ENCODE assay signal across 8 cellular contexts in genomic region chr17:40122944-40123810, GRCh38. TPM values are rescaled to one million over a fixed set of nuclear protein-coding genes. Genes with fewer than 3 reads are reported as not detected.
DNase-seq lines count a peak whose midpoint lies in the region; ATAC-seq and TF ChIP-seq lines count a peak whose summit lies in the region.

No MANE protein-coding gene starts in this region.

- peaks cover 68% of the 10 kb centered on the region for H3K79me2 ChIP-seq in fibroblast of lung (ENCODE audit: control insufficient read depth, insufficient read depth, low read length)

- peak overlapping the region; percentile 96 for H3K4me2 ChIP-seq in fibroblast of lung (ENCODE audit: extremely low read depth, insufficient read depth, low read length)

- peak overlapping the region; percentile 97 for H3K4me3 Mint-ChIP-seq in activated T-helper 1 cell treated with anti-CD3 and anti-CD28 coated beads, Interleukin-12 subunit alpha, Interleukin-12 subunit beta, Interleukin-2, Interleukin-4 antibody, amounts not matched to agents 30 ng/mL and 10 ng/mL and 1 ng/mL, durations not matched to agents 14 hours and 24 hours and 36 hours
- H3K4me3 Mint-ChIP-seq in nephron progenitor cell = peak overlapping the region; percentile 99

- H3K27ac ChIP-seq in fibroblast of lung (ENCODE audit: insufficient read depth, low read length) = peak overlapping the region; percentile 76
- H3K27ac ChIP-seq in uterus = peak overlapping the region; percentile 99

- TF ChIP-seq CTCF in fibroblast of lung (conservative IDR thresholded peaks at IDR 0.05 in 1 of 2, IDR thresholded peaks at IDR 0.05 in 1 of 2; ENCODE audit: low read depth in 1 of 2, low read length in 2 of 2) (no peak), nephron progenitor cell (IDR thresholded peaks at IDR 0.05) (no peak), uterus (IDR thresholded peaks at IDR 0.05) (no peak)

- H3K4me1 ChIP-seq in fibroblast of lung (ENCODE audit: control insufficient read depth, extremely low read depth, insufficient read depth, low read length) (peaks cover 2% of the 10 kb centered on the region), uterus (no peaks in the 10 kb centered on the region)

- peaks cover 2% of the 10 kb centered on the region for H4K20me1 ChIP-seq in fibroblast of lung (ENCODE audit: control insufficient read depth, extremely low read depth, insufficient read depth, low read length)

- H3K27ac Mint-ChIP-seq in activated T-helper 1 cell treated with anti-CD3 and anti-CD28 coated beads, Interleukin-12 subunit alpha, Interleukin-12 subunit beta, Interleukin-2, Interleukin-4 antibody, amounts not matched to agents 30 ng/mL and 10 ng/mL and 1 ng/mL, durations not matched to agents 14 hours and 24 hours and 36 hours = peak overlapping the region; percentile 94
- H3K27ac Mint-ChIP-seq in nephron progenitor cell = peak overlapping the region; percentile 94

- H3K9me3 Mint-ChIP-seq in activated T-helper 1 cell treated with anti-CD3 and anti-CD28 coated beads, Interleukin-12 subunit alpha, Interleukin-12 subunit beta, Interleukin-2, Interleukin-4 antibody, amounts not matched to agents 30 ng/mL and 10 ng/mL and 1 ng/mL, durations not matched to agents 14 hours and 24 hours and 36 hours = no peaks in the 10 kb centered on the region
- no peaks in the 10 kb centered on the region for H3K9me3 Mint-ChIP-seq in nephron progenitor cell

- H3K27me3 Mint-ChIP-seq in activated T-helper 1 cell treated with anti-CD3 and anti-CD28 coated beads, Interleukin-12 subunit alpha, Interleukin-12 subunit beta, Interleukin-2, Interleukin-4 antibody, amounts not matched to agents 30 ng/mL and 10 ng/mL and 1 ng/mL, durations not matched to agents 14 hours and 24 hours and 36 hours (ENCODE audit: insufficient read depth) = no peaks in the 10 kb centered on the region
- H3K27me3 Mint-ChIP-seq in nephron progenitor cell (ENCODE audit: low read depth, poor library complexity) = no peaks in the 10 kb centered on the region

- peak; percentile 25 for ATAC-seq in HG03039 (IDR thresholded peaks at IDR 0.05; ENCODE audit: unreplicated experiment)

- peaks cover 7% of the 10 kb centered on the region for H3K36me3 ChIP-seq in fibroblast of lung (ENCODE audit: control insufficient read depth, insufficient read depth, low read length)
- H3K36me3 ChIP-seq in uterus = no peaks in the 10 kb centered on the region

- H3K36me3 Mint-ChIP-seq in activated T-helper 1 cell treated with anti-CD3 and anti-CD28 coated beads, Interleukin-12 subunit alpha, Interleukin-12 subunit beta, Interleukin-2, Interleukin-4 antibody, amounts not matched to agents 30 ng/mL and 10 ng/mL and 1 ng/mL, durations not matched to agents 14 hours and 24 hours and 36 hours (ENCODE audit: low read depth) = peaks cover 28% of the 10 kb centered on the region
- peaks cover 35% of the 10 kb centered on the region for H3K36me3 Mint-ChIP-seq in nephron progenitor cell (ENCODE audit: low read depth)

- peak overlapping the region; percentile 83 for H3K9ac ChIP-seq in fibroblast of lung (ENCODE audit: insufficient read depth, low read length)

- H3K27me3 ChIP-seq in fibroblast of lung (ENCODE audit: control insufficient read depth, insufficient read depth, low read length) (no peaks in the 10 kb centered on the region), uterus (no peaks in the 10 kb centered on the region)

- peak overlapping the region; percentile 98 to 100 (median 98) for H3K4me3 ChIP-seq in fibroblast of lung (replicated peaks in 1 of 4; ENCODE audit: control extremely low read depth in 1 of 4, insufficient read depth in 1 of 4, low read depth in 3 of 4, low read length in 4 of 4)
- peak overlapping the region; percentile 74 to 85 for H3K4me3 ChIP-seq in uterus

- H3K4me1 Mint-ChIP-seq in activated T-helper 1 cell treated with anti-CD3 and anti-CD28 coated beads, Interleukin-12 subunit alpha, Interleukin-12 subunit beta, Interleukin-2, Interleukin-4 antibody, amounts not matched to agents 30 ng/mL and 10 ng/mL and 1 ng/mL, durations not matched to agents 14 hours and 24 hours and 36 hours (ENCODE audit: low read depth) = peaks cover 40% of the 10 kb centered on the region
- H3K4me1 Mint-ChIP-seq in nephron progenitor cell = peaks cover 56% of the 10 kb centered on the region

- peak; percentile 68 to 77 (median 71) for DNase-seq in NCI-H1417 (lab: John Stamatoyannopoulos, UW)
- no peak for DNase-seq in NCI-H1417 treated with DMSO at 0.1 percent for 48 hours (lab: John Stamatoyannopoulos, UW)
- peak; percentile 69 for DNase-seq in NCI-H82 treated with DMSO at 0.1 percent for 48 hours (lab: John Stamatoyannopoulos, UW; ENCODE audit: unreplicated experiment)
- DNase-seq in activated T-helper 1 cell treated with anti-CD3 and anti-CD28 coated beads, Interleukin-12 subunit alpha, Interleukin-12 subunit beta, Interleukin-2, Interleukin-4 antibody, amounts not matched to agents 30 ng/mL and 10 ng/mL and 1 ng/mL, durations not matched to agents 14 hours and 24 hours and 36 hours (ENCODE audit: low spot score) = peak; percentile 55
- DNase-seq in fibroblast of lung (ENCODE audit: low read depth in 2 of 2) = peak; percentile 37 to 45
- peak; percentile 75 for DNase-seq in nephron progenitor cell
- peak; percentile 52 to 60 for DNase-seq in uterus

- H3K9me3 ChIP-seq in fibroblast of lung (ENCODE audit: control insufficient read depth, insufficient read depth, low read depth, low read length) = no peaks in the 10 kb centered on the region
- no peaks in the 10 kb centered on the region for H3K9me3 ChIP-seq in uterus

- no peak for TF ChIP-seq POLR2A in uterus (IDR thresholded peaks at IDR 0.05)

- intact Hi-C loops in activated T-helper 1 cell treated with anti-CD3 and anti-CD28 coated beads, Interleukin-12 subunit alpha, Interleukin-12 subunit beta, Interleukin-2, Interleukin-4 antibody, amounts not matched to agents 30 ng/mL and 10 ng/mL and 1 ng/mL, durations not matched to agents 14 hours and 24 hours and 36 hours (cut with micrococcal nuclease) = loop anchor here (1.0 kb wide), 4 partner anchors 10 to 195 kb away; partner anchors contain the start of gene CASC3
- intact Hi-C loops in uterus (cut with DNase I; ENCODE audit: low total_unique reads) = no loop called here

- no peak overlapping the region for H2AFZ ChIP-seq in fibroblast of lung (ENCODE audit: low read length)

RNA-seq across cellular contexts. Expression of gene MSL1, which starts 1.4 kb away (rescaled TPM):
- 87.6 and 88.2 TPM in 2 replicates for total RNA-seq in activated T-helper 1 cell treated with anti-CD3 and anti-CD28 coated beads, Interleukin-12 subunit alpha, Interleukin-12 subunit beta, Interleukin-2, Interleukin-4 antibody, amounts not matched to agents 30 ng/mL and 10 ng/mL and 1 ng/mL, durations not matched to agents 14 hours and 24 hours and 36 hours
- total RNA-seq in fibroblast of lung (43.9 and 52.4 TPM in 2 replicates), uterus (100 to 1,000 TPM in 1 of 4 donors, 10 to 100 TPM in 3; 51.0 to 151 (median 77.6) TPM)
- 65.6 and 86.3 TPM in 2 replicates for polyA plus RNA-seq in fibroblast of lung
- polyA plus RNA-seq in fibroblast of lung (2012) = 44.7 and 60.6 TPM in 2 replicates
- 8.0 and 11.3 TPM in 2 replicates for polyA minus RNA-seq in fibroblast of lung (ENCODE audit: low replicate concordance)

RNA-seq across cellular contexts. Expression of gene CASC3, which starts 17.2 kb away (rescaled TPM):
- total RNA-seq in activated T-helper 1 cell treated with anti-CD3 and anti-CD28 coated beads, Interleukin-12 subunit alpha, Interleukin-12 subunit beta, Interleukin-2, Interleukin-4 antibody, amounts not matched to agents 30 ng/mL and 10 ng/mL and 1 ng/mL, durations not matched to agents 14 hours and 24 hours and 36 hours = 117 TPM in 2 replicates
- 24.9 and 26.8 TPM in 2 replicates for total RNA-seq in fibroblast of lung
- 38.8 and 45.7 TPM in 2 replicates for polyA plus RNA-seq in fibroblast of lung
- 37.0 and 38.7 TPM in 2 replicates for polyA plus RNA-seq in fibroblast of lung (2012)
- 48.8 and 56.0 TPM in 2 replicates for polyA minus RNA-seq in fibroblast of lung (ENCODE audit: low replicate concordance)
- 100 to 1,000 TPM in 2 of 4 donors, 10 to 100 TPM in 2; 33.2 to 166 (median 91.3) TPM for total RNA-seq in uterus

RNA-seq across cellular contexts. Expression of gene NR1D1, which starts 22.8 kb away (rescaled TPM):
- 8.7 and 9.6 TPM in 2 replicates for total RNA-seq in activated T-helper 1 cell treated with anti-CD3 and anti-CD28 coated beads, Interleukin-12 subunit alpha, Interleukin-12 subunit beta, Interleukin-2, Interleukin-4 antibody, amounts not matched to agents 30 ng/mL and 10 ng/mL and 1 ng/mL, durations not matched to agents 14 hours and 24 hours and 36 hours
- total RNA-seq in fibroblast of lung (1.8 and 5.3 TPM in 2 replicates), uterus (10 to 100 TPM in 1 of 4 donors, 1 to 10 TPM in 3; 2.0 to 92.1 (median 4.7) TPM)
- 3.3 and 4.0 TPM in 2 replicates for polyA plus RNA-seq in fibroblast of lung
- polyA plus RNA-seq in fibroblast of lung (2012) = 9.4 and 10.7 TPM in 2 replicates
- 21.2 and 35.6 TPM in 2 replicates for polyA minus RNA-seq in fibroblast of lung (ENCODE audit: low replicate concordance)

RNA-seq across cellular contexts. Expression of gene RAPGEFL1, which starts 54.1 kb away (rescaled TPM):
- 11.8 and 13.0 TPM in 2 replicates for total RNA-seq in activated T-helper 1 cell treated with anti-CD3 and anti-CD28 coated beads, Interleukin-12 subunit alpha, Interleukin-12 subunit beta, Interleukin-2, Interleukin-4 antibody, amounts not matched to agents 30 ng/mL and 10 ng/mL and 1 ng/mL, durations not matched to agents 14 hours and 24 hours and 36 hours
- 1.2 and 1.3 TPM in 2 replicates for total RNA-seq in fibroblast of lung
- polyA plus RNA-seq in fibroblast of lung = 1.6 and 1.7 TPM in 2 replicates
- polyA plus RNA-seq in fibroblast of lung (2012) = 1.1 and 1.8 TPM in 2 replicates
- 5.5 and 10.5 TPM in 2 replicates for polyA minus RNA-seq in fibroblast of lung (ENCODE audit: low replicate concordance)
- total RNA-seq in uterus = 10 to 100 TPM in 1 of 4 donors, 1 to 10 TPM in 1, under 1 TPM in 2; 0.29 to 21.5 (median 2.0) TPM
